Comparison of ENCODE assay signal across 15 cellular contexts in the genomic region with DNA sequence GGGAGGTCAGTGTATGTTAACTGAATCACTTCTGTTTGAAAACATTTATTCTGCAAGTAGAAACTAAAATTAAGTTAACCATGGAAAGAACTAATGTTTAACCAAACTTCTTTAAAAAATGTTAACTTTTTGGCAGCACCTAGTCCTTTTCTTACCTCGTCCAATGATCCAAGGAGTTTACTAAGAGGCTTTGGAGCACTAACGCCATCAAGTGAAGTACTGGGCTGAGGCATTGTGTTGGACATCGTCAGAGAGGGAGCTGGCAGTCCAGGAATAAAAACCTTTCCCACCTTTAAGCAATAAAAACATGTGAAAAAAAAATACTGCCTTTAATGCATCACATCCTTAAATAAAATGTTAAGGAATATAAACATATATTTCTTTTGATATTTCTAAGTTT. TPM values are rescaled to one million over a fixed set of nuclear protein-coding genes. Genes with fewer than 3 reads are reported as not detected.
"Had no signal": no experiment of that assay in that cellular context is flagged by ENCODE, and none has a peak within 500 bp of the region (broad histone marks: within the 10 kb centered on the region; RNA-seq: fewer than 3 reads in every experiment).

No MANE protein-coding gene starts in this region.

RNA-seq across cellular contexts. Expression of a gene that starts 23.8 kb away (rescaled TPM):
- total RNA-seq: omental fat pad, osteocyte, prostate gland, pulmonary artery endothelial cell, right atrium auricular region, stomach, subcutaneous adipose tissue, temporal lobe, thoracic aorta, thyroid gland, tibial nerve, upper lobe of left lung, ureter, vagina had no signal
- polyA plus RNA-seq: pancreas, stomach had no signal
